In the genomic region with DNA sequence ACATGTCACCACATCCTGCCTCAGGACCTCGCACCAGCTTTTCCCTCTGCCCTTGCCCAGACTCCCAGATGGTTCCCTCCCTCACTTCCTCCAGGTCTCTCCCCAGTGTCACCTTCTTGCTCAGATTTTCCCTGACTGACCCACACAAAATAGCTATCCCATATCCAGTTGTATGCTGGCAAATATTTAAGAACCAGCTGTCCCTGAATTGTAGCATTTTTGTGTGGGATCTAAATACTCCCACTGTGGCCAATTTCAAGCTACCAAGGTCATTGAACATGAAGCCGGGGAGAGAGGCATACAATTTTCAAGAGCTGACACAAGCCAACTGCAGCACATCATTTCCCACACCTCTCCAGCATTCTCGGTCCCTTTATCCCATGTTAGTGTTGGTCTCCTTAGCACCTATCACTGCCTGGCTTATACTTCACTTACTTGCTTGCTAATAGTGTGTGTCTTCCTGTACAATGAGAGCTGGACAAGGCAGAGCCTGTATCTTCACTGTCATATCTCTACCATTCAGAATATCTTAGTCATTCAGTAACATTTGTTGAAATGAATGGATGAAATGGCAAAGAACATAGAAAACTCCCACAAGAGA, we compare ENCODE assay signal across 21 cellular contexts.
"Had no signal": no experiment of that assay in that cellular context is flagged by ENCODE, and none has a peak within 500 bp of the region (broad histone marks: within the 10 kb centered on the region; RNA-seq: fewer than 3 reads in every experiment).

No MANE protein-coding gene starts in this region.

- H3K4me3 ChIP-seq: colonic mucosa, esophagus squamous epithelium, gastrocnemius medialis, heart right ventricle, left lung, lower lobe of right lung had no signal

- DNase-seq: colonic mucosa; cortex of kidney; effector CD8-positive, alpha-beta T cell; effector memory CD8-positive, alpha-beta T cell; erythroblast; esophagus squamous epithelium; foreskin fibroblast; foreskin melanocyte; gastrocnemius medialis; glutamatergic neuron; head of caudate nucleus; heart right ventricle; hippocampal formation; left cardiac atrium; left lung; left ventricle myocardium superior; lower lobe of right lung; mesendoderm; midbrain had no signal

- H3K9me3 ChIP-seq: colonic mucosa, esophagus squamous epithelium, gastrocnemius medialis, heart right ventricle, left lung, lower lobe of right lung had no signal

- H3K27ac ChIP-seq: colonic mucosa, epithelial cell of prostate, esophagus squamous epithelium, gastrocnemius medialis, heart right ventricle, left lung, lower lobe of right lung had no signal

- H3K36me3 ChIP-seq: colonic mucosa, esophagus squamous epithelium, gastrocnemius medialis, heart right ventricle, left lung, lower lobe of right lung had no signal

- H3K27me3 ChIP-seq: colonic mucosa, esophagus squamous epithelium, gastrocnemius medialis, heart right ventricle, left lung had no signal

- H3K4me1 ChIP-seq: colonic mucosa, left lung, lower lobe of right lung had no signal

- ATAC-seq: effector memory CD8-positive, alpha-beta T cell; esophagus mucosa; gastrocnemius medialis; left cardiac atrium; left lung; left ventricle myocardium superior; lower lobe of right lung had no signal
